Comparison of ENCODE assay signal across 8 cellular contexts in the genomic region with DNA sequence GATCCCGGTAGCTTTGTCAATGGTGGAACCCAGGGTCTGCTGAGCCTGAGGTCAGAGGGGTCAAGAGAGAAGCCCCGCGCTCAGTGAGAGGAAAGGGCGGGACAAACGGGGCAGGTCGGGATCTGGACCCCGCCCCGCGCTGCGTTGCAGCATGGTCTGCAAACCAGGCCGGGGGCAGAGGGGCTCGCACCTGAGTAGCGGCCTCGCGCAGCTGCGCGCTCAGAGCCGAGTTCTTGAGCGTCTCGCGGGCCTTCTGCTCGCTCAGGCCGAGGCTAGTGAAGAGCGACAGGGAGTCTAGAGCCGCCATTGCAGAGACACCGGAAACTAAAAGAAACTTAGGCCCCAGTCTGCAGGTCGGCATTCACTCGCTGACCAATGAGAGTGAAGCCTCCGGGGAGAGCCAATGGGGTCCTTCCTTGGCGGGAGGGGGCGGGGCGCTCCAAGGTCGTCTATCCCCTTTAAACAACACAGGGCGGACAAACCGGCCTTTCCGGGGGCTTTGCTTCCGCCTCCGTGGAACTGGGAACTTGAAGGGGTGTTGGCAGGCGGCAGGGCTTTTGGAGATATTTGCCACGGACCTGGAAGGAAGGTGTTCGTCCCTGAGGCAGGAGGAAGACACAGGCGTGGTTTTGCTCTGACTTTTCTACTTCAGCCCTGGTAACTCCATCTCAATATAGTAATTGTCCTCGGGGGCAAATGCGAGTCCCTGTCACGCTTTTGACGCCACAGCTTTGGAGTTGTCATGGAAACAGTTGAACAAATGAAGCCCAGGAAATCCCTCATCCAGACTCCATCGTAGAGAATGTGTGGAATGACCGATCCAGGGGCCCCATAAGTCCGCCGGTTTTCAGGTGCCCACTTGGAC. TPM values are rescaled to one million over a fixed set of nuclear protein-coding genes. Genes with fewer than 3 reads are reported as not detected.
DNase-seq lines count a peak whose midpoint lies in the region; ATAC-seq and TF ChIP-seq lines count a peak whose summit lies in the region.

A gene (minus strand): TSS at position 331 of the 865 bp plus-strand sequence. CDS start 24 bp downstream, at position 307.

- 3% methylated on average over 50 of the region's 50 CpGs for WGBS in liver

- H3K4me2 ChIP-seq in BLaER1 treated with 17β-estradiol and CSF1 and Interleukin-3, amounts not matched to agents 10 nM and 100 nM: peak within 1 kb of the TSS; percentile 87 to 99 (median 96)

- H3K4me3 ChIP-seq in BLaER1 treated with 17β-estradiol and CSF1 and Interleukin-3, amounts not matched to agents 10 nM and 100 nM: peak within 1 kb of the TSS; percentile 71 to 97 (median 80)
- H3K4me3 ChIP-seq in liver (ENCODE audit: low read depth in 1 of 3, low read length in 3 of 3): peak within 1 kb of the TSS; percentile 87 to 92 (median 87)

- peaks cover 26 to 32% (median 30%) of the 10 kb centered on the region in 10 experiments for H3K4me1 ChIP-seq in BLaER1 treated with 17β-estradiol and CSF1 and Interleukin-3, amounts not matched to agents 10 nM and 100 nM
- H3K4me1 ChIP-seq in liver (ENCODE audit: control insufficient read depth in 4 of 4, insufficient read depth in 4 of 4, low read length in 3 of 4): peaks cover 0 to 24% (median 17%) of the 10 kb centered on the region in 4 donors

- ATAC-seq in GM19351 (IDR thresholded peaks at IDR 0.05; ENCODE audit: unreplicated experiment): peak; percentile 91
- ATAC-seq in HG03565 (IDR thresholded peaks at IDR 0.05; ENCODE audit: unreplicated experiment): peak; percentile 67

- TF ChIP-seq RAD21 in liver (IDR thresholded peaks at IDR 0.05): no peak

- TF ChIP-seq CTCF in liver (IDR thresholded peaks at IDR 0.05; ENCODE audit: low read depth, low read length, missing input control): no peak

- DNase-seq in NCI-H774 (lab: John Stamatoyannopoulos, UW): peak; percentile 53
- peak; percentile 90 to 92 for DNase-seq in activated CD4-positive, alpha-beta T cell treated with anti-CD3 and anti-CD28 coated beads, Interleukin-2, amount 50 U/mL, for 48 hours
- peak; percentile 75 to 94 for DNase-seq in dermis microvascular lymphatic vessel endothelial cell (ENCODE audit: low read depth in 2 of 2)
- DNase-seq in stimulated activated CD4-positive, alpha-beta T cell treated with anti-CD3 and anti-CD28 coated beads, Interleukin-4, amount 100 ng/mL, for 1 hour: peak; percentile 89

- no peaks in the 10 kb centered on the region for H3K27me3 ChIP-seq in BLaER1 treated with 17β-estradiol and CSF1 and Interleukin-3, amounts not matched to agents 10 nM and 100 nM
- no peaks in the 10 kb centered on the region for H3K27me3 ChIP-seq in liver (ENCODE audit: control insufficient read depth in 4 of 4, insufficient read depth in 4 of 4, low read length in 3 of 4)

- peak within 1 kb of the TSS; percentile 73 to 97 (median 90) for H3K27ac ChIP-seq in BLaER1 treated with 17β-estradiol and CSF1 and Interleukin-3, amounts not matched to agents 10 nM and 100 nM
- peak within 1 kb of the TSS; percentile 51 to 70 for H3K27ac ChIP-seq in liver (ENCODE audit: low read depth in 1 of 2, low read length in 2 of 2)

- peaks cover 0 to 18% (median 0%) of the 10 kb centered on the region in 11 experiments; a peak in 2 of 22 replicates for H4K20me1 ChIP-seq in BLaER1 treated with 17β-estradiol and CSF1 and Interleukin-3, amounts not matched to agents 10 nM and 100 nM

- peak within 1 kb of the TSS; percentile 88 to 98 (median 91) for H3K9ac ChIP-seq in BLaER1 treated with 17β-estradiol and CSF1 and Interleukin-3, amounts not matched to agents 10 nM and 100 nM
- H3K9ac ChIP-seq in liver (ENCODE audit: low read depth in 1 of 2, low read length in 2 of 2): peak within 1 kb of the TSS; percentile 73 to 80

- no peaks in the 10 kb centered on the region for H3K9me3 ChIP-seq in BLaER1 treated with 17β-estradiol and CSF1 and Interleukin-3, amounts not matched to agents 10 nM and 100 nM (replicated peaks in 1 of 11)
- H3K9me3 ChIP-seq in liver (ENCODE audit: control insufficient read depth in 4 of 4, low read length in 3 of 4): no peaks in the 10 kb centered on the region

- H3K36me3 ChIP-seq in BLaER1 treated with 17β-estradiol and CSF1 and Interleukin-3, amounts not matched to agents 10 nM and 100 nM: peaks cover 60 to 79% (median 67%) of the 10 kb centered on the region in 11 experiments
- peaks cover 11 to 48% (median 27%) of the 10 kb centered on the region in 4 donors for H3K36me3 ChIP-seq in liver (ENCODE audit: control insufficient read depth in 4 of 4, insufficient read depth in 3 of 4, low read depth in 1 of 4, low read length in 3 of 4)

TF ChIP-seq in liver, 16 proteins besides CTCF, POLR2A, EP300 and RAD21:
- TF ChIP-seq EGR1 (IDR thresholded peaks at IDR 0.05; ENCODE audit: low read depth in 2 of 2) (no peak), GABPA (IDR thresholded peaks at IDR 0.05 in 1 of 2, conservative IDR thresholded peaks at IDR 0.05 in 1 of 2) (peak; percentile 55 to 91), YY1 (IDR thresholded peaks at IDR 0.05) (peak; percentile 97), TAF1 (conservative IDR thresholded peaks at IDR 0.05) (peak; percentile 88), FOXA2 (IDR thresholded peaks at IDR 0.05) (no peak), JUND (IDR thresholded peaks at IDR 0.05) (no peak), HNF4G (IDR thresholded peaks at IDR 0.05) (no peak), NR2F2 (IDR thresholded peaks at IDR 0.05) (peak; percentile 21), SP1 (IDR thresholded peaks at IDR 0.05) (peak; percentile 72), HNF4A (conservative IDR thresholded peaks at IDR 0.05) (peak in 1 of 2 donors; percentile 49), FOXA1 (IDR thresholded peaks at IDR 0.05) (no peak), RXRA (IDR thresholded peaks at IDR 0.05) (no peak)
- TF ChIP-seq, protein P1, sequence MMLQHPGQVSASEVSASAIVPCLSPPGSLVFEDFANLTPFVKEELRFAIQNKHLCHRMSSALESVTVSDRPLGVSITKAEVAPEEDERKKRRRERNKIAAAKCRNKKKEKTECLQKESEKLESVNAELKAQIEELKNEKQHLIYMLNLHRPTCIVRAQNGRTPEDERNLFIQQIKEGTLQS (IDR thresholded peaks at IDR 0.05): no peak
- TF ChIP-seq, protein P2, sequence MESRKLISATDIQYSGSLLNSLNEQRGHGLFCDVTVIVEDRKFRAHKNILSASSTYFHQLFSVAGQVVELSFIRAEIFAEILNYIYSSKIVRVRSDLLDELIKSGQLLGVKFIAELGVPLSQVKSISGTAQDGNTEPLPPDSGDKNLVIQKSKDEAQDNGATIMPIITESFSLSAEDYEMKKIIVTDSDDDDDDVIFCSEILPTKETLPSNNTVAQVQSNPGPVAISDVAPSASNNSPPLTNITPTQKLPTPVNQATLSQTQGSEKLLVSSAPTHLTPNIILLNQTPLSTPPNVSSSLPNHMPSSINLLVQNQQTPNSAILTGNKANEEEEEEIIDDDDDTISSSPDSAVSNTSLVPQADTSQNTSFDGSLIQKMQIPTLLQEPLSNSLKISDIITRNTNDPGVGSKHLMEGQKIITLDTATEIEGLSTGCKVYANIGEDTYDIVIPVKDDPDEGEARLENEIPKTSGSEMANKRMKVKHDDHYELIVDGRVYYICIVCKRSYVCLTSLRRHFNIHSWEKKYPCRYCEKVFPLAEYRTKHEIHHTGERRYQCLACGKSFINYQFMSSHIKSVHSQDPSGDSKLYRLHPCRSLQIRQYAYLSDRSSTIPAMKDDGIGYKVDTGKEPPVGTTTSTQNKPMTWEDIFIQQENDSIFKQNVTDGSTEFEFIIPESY (IDR thresholded peaks at IDR 0.05): no peak
- TF ChIP-seq, protein P3, sequence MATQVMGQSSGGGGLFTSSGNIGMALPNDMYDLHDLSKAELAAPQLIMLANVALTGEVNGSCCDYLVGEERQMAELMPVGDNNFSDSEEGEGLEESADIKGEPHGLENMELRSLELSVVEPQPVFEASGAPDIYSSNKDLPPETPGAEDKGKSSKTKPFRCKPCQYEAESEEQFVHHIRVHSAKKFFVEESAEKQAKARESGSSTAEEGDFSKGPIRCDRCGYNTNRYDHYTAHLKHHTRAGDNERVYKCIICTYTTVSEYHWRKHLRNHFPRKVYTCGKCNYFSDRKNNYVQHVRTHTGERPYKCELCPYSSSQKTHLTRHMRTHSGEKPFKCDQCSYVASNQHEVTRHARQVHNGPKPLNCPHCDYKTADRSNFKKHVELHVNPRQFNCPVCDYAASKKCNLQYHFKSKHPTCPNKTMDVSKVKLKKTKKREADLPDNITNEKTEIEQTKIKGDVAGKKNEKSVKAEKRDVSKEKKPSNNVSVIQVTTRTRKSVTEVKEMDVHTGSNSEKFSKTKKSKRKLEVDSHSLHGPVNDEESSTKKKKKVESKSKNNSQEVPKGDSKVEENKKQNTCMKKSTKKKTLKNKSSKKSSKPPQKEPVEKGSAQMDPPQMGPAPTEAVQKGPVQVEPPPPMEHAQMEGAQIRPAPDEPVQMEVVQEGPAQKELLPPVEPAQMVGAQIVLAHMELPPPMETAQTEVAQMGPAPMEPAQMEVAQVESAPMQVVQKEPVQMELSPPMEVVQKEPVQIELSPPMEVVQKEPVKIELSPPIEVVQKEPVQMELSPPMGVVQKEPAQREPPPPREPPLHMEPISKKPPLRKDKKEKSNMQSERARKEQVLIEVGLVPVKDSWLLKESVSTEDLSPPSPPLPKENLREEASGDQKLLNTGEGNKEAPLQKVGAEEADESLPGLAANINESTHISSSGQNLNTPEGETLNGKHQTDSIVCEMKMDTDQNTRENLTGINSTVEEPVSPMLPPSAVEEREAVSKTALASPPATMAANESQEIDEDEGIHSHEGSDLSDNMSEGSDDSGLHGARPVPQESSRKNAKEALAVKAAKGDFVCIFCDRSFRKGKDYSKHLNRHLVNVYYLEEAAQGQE (IDR thresholded peaks at IDR 0.05): peak; percentile 49
- TF ChIP-seq, protein P4, sequence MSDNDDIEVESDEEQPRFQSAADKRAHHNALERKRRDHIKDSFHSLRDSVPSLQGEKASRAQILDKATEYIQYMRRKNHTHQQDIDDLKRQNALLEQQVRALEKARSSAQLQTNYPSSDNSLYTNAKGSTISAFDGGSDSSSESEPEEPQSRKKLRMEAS (IDR thresholded peaks at IDR 0.05): no peak
TF ChIP-seq in liver: peak in this region for 7.

RNA-seq across cellular contexts. Expression of the gene that starts here (rescaled TPM):
- total RNA-seq in dermis microvascular lymphatic vessel endothelial cell: 339 and 536 TPM in 2 replicates
- total RNA-seq in liver: 100 to 1,000 TPM; 192 to 226 TPM
- 10 to 100 TPM; 58.0 to 97.5 TPM for polyA plus RNA-seq in liver

Comparison
In these comparisons a context has a peak if more than half of its experiments do, and no peak if none do; other contexts are left out.
1. Peak in every context shown above with its lines: DNase-seq, ATAC-seq, H3K4me3 ChIP-seq and H3K27ac ChIP-seq.